ENCODE assay signal across 1 cellular context in genomic region chr20:50731930-50732690, GRCh38.
TF ChIP-seq lines count a peak whose summit lies in the region.

No MANE protein-coding gene starts in this region.

TF ChIP-seq in HepG2, 621 proteins besides CTCF, POLR2A, EP300 and RAD21 (continued from another document):
- TF ChIP-seq TFDP2 (CRISPR knock-in tag; IDR thresholded peaks at IDR 0.05) = no peak; the same call in 1 of the 2 replicates
- TF ChIP-seq ZNF784 (CRISPR knock-in tag; IDR thresholded peaks at IDR 0.05; ENCODE audit: borderline replicate concordance) = no peak
- 0 out of 2 replicates have a peak, but pooled peaks have one; percentile 41 for TF ChIP-seq ZNF878 (CRISPR knock-in tag; IDR thresholded peaks at IDR 0.05)
- TF ChIP-seq ZNF597 (CRISPR knock-in tag; IDR thresholded peaks at IDR 0.05) = no peak
- no peak for TF ChIP-seq ZNF446 (CRISPR knock-in tag; IDR thresholded peaks at IDR 0.05)
- no peak for TF ChIP-seq PAXIP1 (CRISPR knock-in tag; conservative IDR thresholded peaks at IDR 0.05)
- no peak for TF ChIP-seq ZNF12 (CRISPR knock-in tag; IDR thresholded peaks at IDR 0.05)
- no peak for TF ChIP-seq FOXJ3 (CRISPR knock-in tag; IDR thresholded peaks at IDR 0.05; ENCODE audit: borderline replicate concordance)
- no peak for TF ChIP-seq ZFP91 (CRISPR knock-in tag; IDR thresholded peaks at IDR 0.05; ENCODE audit: borderline replicate concordance)
- TF ChIP-seq MZF1 (CRISPR knock-in tag; IDR thresholded peaks at IDR 0.05; ENCODE audit: borderline replicate concordance) = no peak
- no peak for TF ChIP-seq ZBED4 (CRISPR knock-in tag; IDR thresholded peaks at IDR 0.05; ENCODE audit: borderline replicate concordance)
- TF ChIP-seq ZBTB49 (CRISPR knock-in tag; IDR thresholded peaks at IDR 0.05; ENCODE audit: borderline replicate concordance) = no peak
- TF ChIP-seq ZFP62 (CRISPR knock-in tag; IDR thresholded peaks at IDR 0.05) = no peak
- no peak for TF ChIP-seq HES4 (CRISPR knock-in tag; IDR thresholded peaks at IDR 0.05; ENCODE audit: borderline replicate concordance)
- TF ChIP-seq NFE2L2 (IDR thresholded peaks at IDR 0.05; ENCODE audit: low read length) = no peak
- TF ChIP-seq ZNF256 (CRISPR knock-in tag; conservative IDR thresholded peaks at IDR 0.05) = 0 out of 2 replicates have a peak, but pooled peaks have one; percentile 5
- TF ChIP-seq TOPORS (CRISPR knock-in tag; IDR thresholded peaks at IDR 0.05) = no peak; the same call in 1 of the 2 replicates
- no peak; the same call in 1 of the 2 replicates for TF ChIP-seq ZC3H13 (CRISPR knock-in tag; IDR thresholded peaks at IDR 0.05)
